In genomic region chr2:221567809-221568208, GRCh38 we compare ENCODE assay signal across 1 cellular context.
TF ChIP-seq lines count a peak whose summit lies in the region.

No MANE protein-coding gene starts in this region.

TF ChIP-seq in GM23338, 12 proteins besides CTCF, POLR2A, EP300 and RAD21 (continued from another document):
- no peak for TF ChIP-seq ZNF462 (CRISPR knock-in tag; IDR thresholded peaks at IDR 0.05)
